ENCODE assay signal across 11 cellular contexts in the genomic region with DNA sequence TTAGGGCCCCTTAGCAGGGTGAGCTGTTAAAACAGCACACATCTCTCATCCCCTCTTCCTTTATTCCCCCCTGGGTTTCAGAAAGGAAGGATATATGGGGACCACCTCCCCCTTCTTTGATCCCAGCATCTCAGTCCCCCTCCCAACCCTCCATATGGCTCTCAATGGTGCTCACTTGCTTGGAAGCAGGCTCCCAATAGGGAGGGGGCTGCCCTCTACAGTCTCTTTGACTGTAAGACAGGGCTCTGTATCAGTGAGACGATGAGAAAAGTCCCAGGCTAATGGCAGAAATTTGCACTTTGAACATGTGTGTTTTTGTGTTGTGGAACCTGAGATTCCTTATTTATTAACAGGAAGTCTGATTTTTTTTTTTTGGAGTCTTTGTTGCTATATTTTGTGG. TPM values are rescaled to one million over a fixed set of nuclear protein-coding genes. Genes with fewer than 3 reads are reported as not detected.
DNase-seq lines count a peak whose midpoint lies in the region; TF ChIP-seq lines count a peak whose summit lies in the region.
"Had no signal": no experiment of that assay in that cellular context is flagged by ENCODE, and none has a peak within 500 bp of the region (broad histone marks: within the 10 kb centered on the region; RNA-seq: fewer than 3 reads in every experiment).

No MANE protein-coding gene starts in this region.

- H3K27ac ChIP-seq in neural progenitor cell = no peak overlapping the region

- H3K4me2 ChIP-seq in Loucy (ENCODE audit: low read depth, low read length, poor library complexity, severe bottlenecking) (no peak overlapping the region), neural progenitor cell (no peak overlapping the region)

- H3K27me3 Mint-ChIP-seq in neural progenitor cell (ENCODE audit: insufficient read depth, low read depth) (no peaks in the 10 kb centered on the region), type B pancreatic cell (no peaks in the 10 kb centered on the region)

- H3F3A ChIP-seq in Loucy (ENCODE audit: low read depth) = no peaks in the 10 kb centered on the region
- H3F3A ChIP-seq in neural progenitor cell (ENCODE audit: low read depth) = no peaks in the 10 kb centered on the region

- no peak for DNase-seq in GM06990 (ENCODE audit: extremely low read depth, insufficient read length)
- DNase-seq in dermis blood vessel endothelial cell = peak; percentile 19
- peak; percentile 24 for DNase-seq in neural progenitor cell (ENCODE audit: low spot score)
- no peak for DNase-seq in NCI-H1436 treated with DMSO at 0.1 percent for 48 hours (lab: John Stamatoyannopoulos, UW)
- DNase-seq in type B pancreatic cell (ENCODE audit: extremely low spot score, unreplicated experiment) = no peak
- DNase-seq in NCI-H69 (lab: John Stamatoyannopoulos, UW) = no peak
- DNase-seq: foreskin fibroblast, HCEC 1CT, NCI-H2171 treated with DMSO at 0.1 percent for 48 hours had no signal

- H3K9ac ChIP-seq in Loucy (ENCODE audit: low read depth, low read length, poor library complexity, severe bottlenecking) = no peak overlapping the region
- H3K9ac ChIP-seq in neural progenitor cell = no peak overlapping the region

- no peaks in the 10 kb centered on the region for H3K79me2 ChIP-seq in Loucy (ENCODE audit: insufficient read depth, low read length)
- H3K79me2 ChIP-seq in neural progenitor cell (ENCODE audit: low read depth) = no peaks in the 10 kb centered on the region

- H3K4me1 ChIP-seq in Loucy (ENCODE audit: insufficient read depth, low read length, poor library complexity, severe bottlenecking) (no peaks in the 10 kb centered on the region), neural progenitor cell (no peaks in the 10 kb centered on the region)

- H3K36me3 ChIP-seq in GM06990 (ENCODE audit: control insufficient read depth, insufficient read depth, low read length) (peaks cover 7% of the 10 kb centered on the region), Loucy (ENCODE audit: insufficient read depth, low read length) (peaks cover 99% of the 10 kb centered on the region), neural progenitor cell (peaks cover 32% of the 10 kb centered on the region)

- H3K4me3 Mint-ChIP-seq in neural progenitor cell (no peak overlapping the region), type B pancreatic cell (no peak overlapping the region)
- H3K4me3 Mint-ChIP-seq: nephron had no signal

- H3K9me2 ChIP-seq in Loucy (replicated peaks; ENCODE audit: low read depth, low read length) = no peaks in the 10 kb centered on the region

- H3K36me3 Mint-ChIP-seq in neural progenitor cell (peaks cover 51% of the 10 kb centered on the region), type B pancreatic cell (peaks cover 37% of the 10 kb centered on the region)

- H3K27ac Mint-ChIP-seq in neural progenitor cell (no peak overlapping the region), type B pancreatic cell (no peak overlapping the region)

- H4K20me1 ChIP-seq in Loucy (ENCODE audit: insufficient read depth, low read length, poor library complexity, severe bottlenecking) (peaks cover 4% of the 10 kb centered on the region), neural progenitor cell (ENCODE audit: low read depth) (no peaks in the 10 kb centered on the region)

- H2AFZ ChIP-seq in Loucy (ENCODE audit: low read length) (no peak overlapping the region), neural progenitor cell (replicated peaks) (no peak overlapping the region)

- TF ChIP-seq CTCF in GM06990 (IDR thresholded peaks at IDR 0.05; ENCODE audit: insufficient read depth, low read length, poor library complexity, severe bottlenecking) = peak; percentile 36
- peak; percentile 50 for TF ChIP-seq CTCF in Loucy (conservative IDR thresholded peaks at IDR 0.05; ENCODE audit: low read length)
- TF ChIP-seq CTCF in neural progenitor cell (IDR thresholded peaks at IDR 0.05) = peak; percentile 25
- TF ChIP-seq CTCF in type B pancreatic cell (conservative IDR thresholded peaks at IDR 0.05) = no peak

- H3K4me1 Mint-ChIP-seq in neural progenitor cell = no peaks in the 10 kb centered on the region
- no peaks in the 10 kb centered on the region for H3K4me1 Mint-ChIP-seq in type B pancreatic cell (ENCODE audit: unreplicated experiment)
- H3K4me1 Mint-ChIP-seq: nephron had no signal

- H3K9me3 Mint-ChIP-seq in neural progenitor cell (no peaks in the 10 kb centered on the region), type B pancreatic cell (no peaks in the 10 kb centered on the region)
- H3K9me3 Mint-ChIP-seq: nephron had no signal

- no peaks in the 10 kb centered on the region for H3K9me3 ChIP-seq in Loucy (ENCODE audit: insufficient read depth, low read depth, low read length)
- no peaks in the 10 kb centered on the region for H3K9me3 ChIP-seq in neural progenitor cell (ENCODE audit: low read depth)

- no peaks in the 10 kb centered on the region for H3K27me3 ChIP-seq in GM06990 (replicated peaks; ENCODE audit: control insufficient read depth, insufficient read depth, low read length)
- H3K27me3 ChIP-seq in Loucy (ENCODE audit: insufficient read depth, low read length, poor library complexity, severe bottlenecking) = no peaks in the 10 kb centered on the region
- no peaks in the 10 kb centered on the region for H3K27me3 ChIP-seq in neural progenitor cell

- H3K4me3 ChIP-seq in GM06990 (replicated peaks; ENCODE audit: low read depth, low read length) = no peak overlapping the region
- H3K4me3 ChIP-seq in Loucy (ENCODE audit: low read length, poor library complexity, severe bottlenecking) = no peak overlapping the region
- H3K4me3 ChIP-seq in neural progenitor cell = no peak overlapping the region

RNA-seq across cellular contexts. Expression of a gene that starts 4.2 kb away (rescaled TPM):
- 1.7 and 2.8 TPM in 2 replicates for total RNA-seq in dermis blood vessel endothelial cell
- total RNA-seq in neural progenitor cell (ENCODE audit: low replicate concordance) = 1.6 and 4.2 TPM in 2 replicates
- total RNA-seq in type B pancreatic cell (ENCODE audit: low replicate concordance) = 1.6 and 2.0 TPM in 2 replicates

RNA-seq across cellular contexts. Expression of a gene that starts 39.4 kb away (rescaled TPM):
- total RNA-seq in dermis blood vessel endothelial cell (45.8 and 58.8 TPM in 2 replicates), neural progenitor cell (ENCODE audit: low replicate concordance) (37.7 and 52.0 TPM in 2 replicates), type B pancreatic cell (ENCODE audit: low replicate concordance) (39.6 and 43.6 TPM in 2 replicates)

RNA-seq across cellular contexts. Expression of a gene that starts 42.6 kb away (rescaled TPM):
- total RNA-seq in dermis blood vessel endothelial cell (2.2 and 3.4 TPM in 2 replicates), neural progenitor cell (ENCODE audit: low replicate concordance) (3.1 and 5.0 TPM in 2 replicates), type B pancreatic cell (ENCODE audit: low replicate concordance) (4.5 and 4.7 TPM in 2 replicates)

Comparison
In these comparisons a context has a peak if more than half of its experiments do, and no peak if none do; other contexts are left out.
1. DNase-seq: peak in dermis blood vessel endothelial cell (single experiment) and neural progenitor cell (single experiment); none in GM06990 (single experiment), NCI-H1436 treated with DMSO at 0.1 percent for 48 hours (single experiment), type B pancreatic cell (single experiment) and NCI-H69 (single experiment).